ENCODE assay signal across 19 cellular contexts in genomic region chr13:77417897-77418296, GRCh38.
"Had no signal": no experiment of that assay in that cellular context is flagged by ENCODE, and none has a peak within 500 bp of the region (broad histone marks: within the 10 kb centered on the region; RNA-seq: fewer than 3 reads in every experiment).

No MANE protein-coding gene starts in this region.

- H3K9me3 Mint-ChIP-seq: activated CD8-positive, alpha-beta T cell treated with anti-CD3 and anti-CD28 coated beads for 36 hours; activated naive CD4-positive, alpha-beta T cell treated with anti-CD3 and anti-CD28 coated beads, Interleukin-2, amount 10 ng/mL, durations not matched to agents 7 days and 5 days; activated naive CD8-positive, alpha-beta T cell treated with anti-CD3 and anti-CD28 coated beads for 36 hours; activated T-cell treated with anti-CD3 and anti-CD28 coated beads, Interleukin-2, amount 50 U/mL, for 72 hours; activated T-helper 2 cell treated with anti-CD3 and anti-CD28 coated beads, Interferon-gamma antibody, Interleukin-2, Interleukin-4, amounts not matched to agents 10 μg/mL and 5 μg/mL and 100 μg/mL, durations not matched to agents 14 hours and 24 hours and 36 hours; T-helper 1 cell treated with Interleukin-12 subunit alpha and Interleukin-12 subunit beta and Interleukin-4 antibody, amounts not matched to agents 30 μg/mL and 1 μg/mL, for 36 hours had no signal

- DNase-seq: activated CD4-positive, alpha-beta T cell treated with anti-CD3 and anti-CD28 coated beads for 4 hours; activated CD8-positive, alpha-beta memory T cell treated with anti-CD3 and anti-CD28 coated beads, Interleukin-2, amount 50 U/mL, for 4 hours; activated CD8-positive, alpha-beta T cell treated with anti-CD3 and anti-CD28 coated beads for 36 hours; activated gamma-delta T cell treated with Interleukin-2 at 50 U/mL for 16 hours; activated naive CD4-positive, alpha-beta T cell treated with anti-CD3 and anti-CD28 coated beads, Interleukin-2, amount 10 ng/mL, durations not matched to agents 7 days and 5 days; activated naive CD8-positive, alpha-beta T cell treated with anti-CD3 and anti-CD28 coated beads for 36 hours; activated T-cell treated with anti-CD3 and anti-CD28 coated beads, Interleukin-2, amount 50 U/mL, for 72 hours; brain microvascular endothelial cell; Karpas-422; MM.1S; NCI-H1930; NCI-H2171; NCI-H2227 treated with DMSO at 0.1 percent for 48 hours; NCI-H526 treated with DMSO at 0.1 percent for 48 hours; SHP77 treated with DMSO at 0.1 percent for 48 hours had no signal

- FAIRE-seq: K562 had no signal

- H3K27me3 Mint-ChIP-seq: activated CD8-positive, alpha-beta T cell treated with anti-CD3 and anti-CD28 coated beads for 36 hours; activated naive CD4-positive, alpha-beta T cell treated with anti-CD3 and anti-CD28 coated beads, Interleukin-2, amount 10 ng/mL, durations not matched to agents 7 days and 5 days; activated naive CD8-positive, alpha-beta T cell treated with anti-CD3 and anti-CD28 coated beads for 36 hours had no signal

- H3K36me3 ChIP-seq: brain microvascular endothelial cell, cardiac muscle cell had no signal

- H3K36me3 Mint-ChIP-seq: activated naive CD4-positive, alpha-beta T cell treated with anti-CD3 and anti-CD28 coated beads, Interleukin-2, amount 10 ng/mL, durations not matched to agents 7 days and 5 days; activated naive CD8-positive, alpha-beta T cell treated with anti-CD3 and anti-CD28 coated beads for 36 hours had no signal

- H3K4me3 ChIP-seq: cardiac muscle cell, K562 had no signal

- H3K27me3 ChIP-seq: brain microvascular endothelial cell, cardiac muscle cell had no signal

- H3K27ac Mint-ChIP-seq: activated CD8-positive, alpha-beta T cell treated with anti-CD3 and anti-CD28 coated beads for 36 hours; activated naive CD4-positive, alpha-beta T cell treated with anti-CD3 and anti-CD28 coated beads, Interleukin-2, amount 10 ng/mL, durations not matched to agents 7 days and 5 days; activated naive CD8-positive, alpha-beta T cell treated with anti-CD3 and anti-CD28 coated beads for 36 hours; activated T-cell treated with anti-CD3 and anti-CD28 coated beads, Interleukin-2, amount 50 U/mL, for 72 hours; activated T-helper 2 cell treated with anti-CD3 and anti-CD28 coated beads, Interferon-gamma antibody, Interleukin-2, Interleukin-4, amounts not matched to agents 10 μg/mL and 5 μg/mL and 100 μg/mL, durations not matched to agents 14 hours and 24 hours and 36 hours; T-helper 1 cell treated with Interleukin-12 subunit alpha and Interleukin-12 subunit beta and Interleukin-4 antibody, amounts not matched to agents 30 μg/mL and 1 μg/mL, for 36 hours had no signal

- H3K27ac ChIP-seq: brain microvascular endothelial cell, cardiac muscle cell had no signal

- H3K4me1 Mint-ChIP-seq: activated naive CD4-positive, alpha-beta T cell treated with anti-CD3 and anti-CD28 coated beads, Interleukin-2, amount 10 ng/mL, durations not matched to agents 7 days and 5 days had no signal

- H3K4me3 Mint-ChIP-seq: activated CD8-positive, alpha-beta T cell treated with anti-CD3 and anti-CD28 coated beads for 36 hours; activated naive CD4-positive, alpha-beta T cell treated with anti-CD3 and anti-CD28 coated beads, Interleukin-2, amount 10 ng/mL, durations not matched to agents 7 days and 5 days; activated naive CD8-positive, alpha-beta T cell treated with anti-CD3 and anti-CD28 coated beads for 36 hours; activated T-cell treated with anti-CD3 and anti-CD28 coated beads, Interleukin-2, amount 50 U/mL, for 72 hours; T-helper 1 cell treated with Interleukin-12 subunit alpha and Interleukin-12 subunit beta and Interleukin-4 antibody, amounts not matched to agents 30 μg/mL and 1 μg/mL, for 36 hours had no signal
